21 cellular contexts compared by ENCODE assay signal in the genomic region with DNA sequence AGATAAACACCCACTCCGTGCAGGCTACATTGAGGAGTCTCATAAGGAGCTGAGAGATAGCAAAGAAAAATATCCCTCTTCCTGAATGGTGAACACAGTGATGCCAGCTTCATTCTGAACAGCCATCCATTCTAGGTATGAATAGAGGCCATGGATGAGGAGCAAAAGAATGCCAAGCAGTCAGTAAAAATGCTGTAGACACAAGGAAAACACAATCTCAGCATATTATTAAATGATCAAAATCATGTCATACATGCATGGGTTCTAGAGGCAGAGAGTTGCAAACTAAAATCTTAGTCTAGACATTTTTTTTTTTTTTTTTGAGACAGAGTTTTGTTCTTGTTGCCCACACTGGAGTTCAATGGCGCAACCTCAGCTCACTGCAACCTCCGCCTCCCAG.
DNase-seq lines count a peak whose midpoint lies in the region; ATAC-seq, FAIRE-seq and TF ChIP-seq lines count a peak whose summit lies in the region.
"Had no signal": no experiment of that assay in that cellular context is flagged by ENCODE, and none has a peak within 500 bp of the region (broad histone marks: within the 10 kb centered on the region; RNA-seq: fewer than 3 reads in every experiment).

No MANE protein-coding gene starts in this region.

- H3K4me3 ChIP-seq in HepG2 (replicated peaks in 1 of 3; ENCODE audit: insufficient read depth in 1 of 3, low read depth in 2 of 3, low read length in 3 of 3): no peak overlapping the region
- no peak overlapping the region for H3K4me3 ChIP-seq in right lobe of liver
- H3K4me3 ChIP-seq in Panc1 (ENCODE audit: low read depth in 2 of 2, low read length in 2 of 2): no peak overlapping the region
- no peak overlapping the region for H3K4me3 ChIP-seq in keratinocyte (ENCODE audit: control insufficient read depth in 2 of 3, extremely low read depth in 1 of 3, insufficient read depth in 2 of 3, low read depth in 1 of 3, low read length in 3 of 3)
- H3K4me3 ChIP-seq: BLaER1 had no signal

- intact Hi-C loops in HepG2 (cut with micrococcal nuclease; ENCODE audit: unreplicated experiment) (no loop called here), right lobe of liver (cut with DNase I) (no loop called here), Panc1 (cut with micrococcal nuclease; ENCODE audit: unreplicated experiment) (no loop called here)

- no peak for DNase-seq in HepG2 (ENCODE audit: low spot score)
- DNase-seq in right lobe of liver: no peak
- no peak for DNase-seq in Panc1 (ENCODE audit: low read depth, low spot score)
- no peak for DNase-seq in keratinocyte (ENCODE audit: low read depth, low spot score)
- DNase-seq in epidermal melanocyte (ENCODE audit: insufficient read length, low spot score): no peak
- DNase-seq in DMS114 treated with DMSO at 0.1 percent for 48 hours (lab: John Stamatoyannopoulos, UW; ENCODE audit: unreplicated experiment): no peak
- no peak for DNase-seq in pons (ENCODE audit: low spot score)
- DNase-seq: ACHN; BE2C; C1 segment of cervical spinal cord; CD4-positive, alpha-beta memory T cell; CD4-positive, CD25-positive, alpha-beta regulatory T cell; CD8-positive, alpha-beta memory T cell; COR-L47; DMS 273 treated with DMSO at 0.1 percent for 48 hours; DMS79 treated with DMSO at 0.1 percent for 48 hours; GF-D8 had no signal

- 97% methylated on average over 3 of the region's 3 CpGs for WGBS in HepG2 (ENCODE audit: low lambda C conversion rate)
- WGBS in right lobe of liver (ENCODE audit: insufficient coverage, low coverage, low lambda C conversion rate, missing lambda C conversion rate): 70% methylated on average over 3 of the region's 3 CpGs

- POLR2A ChIA-PET in HepG2 (lab: Yijun Ruan, JAX): interaction anchor here (0.8 to 2.9 kb wide), 4 partner anchors 11 to 313 kb away, joined by 3 to 9 read pairs (median 4); partner anchors contain the start of gene SOX9
- POLR2A ChIA-PET in Panc1 (lab: Charles Lee): interaction anchor here (0.7 kb wide), 1 partner anchor 38 kb away, joined by 3 read pairs; no protein-coding TSS in a partner anchor

- peaks cover 5% of the 10 kb centered on the region for H3K9me1 ChIP-seq in keratinocyte (ENCODE audit: control insufficient read depth, extremely low read depth, insufficient read depth, low read length)

- ATAC-seq in HepG2 (no peak), right lobe of liver (no peak), Panc1 (no peak)

- H3K9ac ChIP-seq in HepG2 (ENCODE audit: insufficient read depth, low read depth, low read length): no peak overlapping the region
- no peak overlapping the region for H3K9ac ChIP-seq in keratinocyte (ENCODE audit: control insufficient read depth, extremely low read depth, insufficient read depth, low read length)
- H3K9ac ChIP-seq: BLaER1 had no signal

- H3K27me3 ChIP-seq in HepG2 (ENCODE audit: control insufficient read depth in 1 of 2, insufficient read depth in 2 of 2, low read length in 2 of 2): no peaks in the 10 kb centered on the region
- H3K27me3 ChIP-seq in right lobe of liver: no peaks in the 10 kb centered on the region
- no peaks in the 10 kb centered on the region for H3K27me3 ChIP-seq in Panc1 (ENCODE audit: control insufficient read depth, insufficient read depth, low read length)
- H3K27me3 ChIP-seq in keratinocyte (ENCODE audit: control insufficient read depth, extremely low read depth, insufficient read depth, low read length): no peaks in the 10 kb centered on the region
- H3K27me3 ChIP-seq: BE2C, BLaER1 had no signal

- H3K4me1 ChIP-seq in HepG2 (ENCODE audit: insufficient read depth, low read length): peaks cover 96% of the 10 kb centered on the region
- no peaks in the 10 kb centered on the region for H3K4me1 ChIP-seq in right lobe of liver
- peaks cover 98% of the 10 kb centered on the region for H3K4me1 ChIP-seq in Panc1 (ENCODE audit: control insufficient read depth, insufficient read depth, low read length)
- peaks cover 24% of the 10 kb centered on the region for H3K4me1 ChIP-seq in keratinocyte (ENCODE audit: control insufficient read depth, extremely low read depth, insufficient read depth, low read length)

- no peak for TF ChIP-seq EP300 in HepG2 (IDR thresholded peaks at IDR 0.05; ENCODE audit: low read depth in 2 of 2, low read length in 2 of 2)
- no peak for TF ChIP-seq EP300 in HepG2 (CRISPR knock-in tag; IDR thresholded peaks at IDR 0.05; ENCODE audit: borderline replicate concordance)

- no peak for TF ChIP-seq RAD21 in HepG2 (CRISPR knock-in tag; IDR thresholded peaks at IDR 0.05)

- H3K9me3 ChIP-seq in HepG2 (ENCODE audit: low read length) (no peaks in the 10 kb centered on the region), right lobe of liver (no peaks in the 10 kb centered on the region), Panc1 (ENCODE audit: control insufficient read depth, insufficient read depth, low read depth, low read length) (no peaks in the 10 kb centered on the region), keratinocyte (ENCODE audit: control insufficient read depth, low read depth, low read length) (no peaks in the 10 kb centered on the region)
- H3K9me3 ChIP-seq: BE2C had no signal

- no peaks in the 10 kb centered on the region for H3K36me3 ChIP-seq in HepG2 (replicated peaks in 1 of 2; ENCODE audit: control insufficient read depth in 1 of 2, insufficient read depth in 2 of 2, low read length in 2 of 2)
- no peaks in the 10 kb centered on the region for H3K36me3 ChIP-seq in right lobe of liver
- no peaks in the 10 kb centered on the region for H3K36me3 ChIP-seq in Panc1 (ENCODE audit: control insufficient read depth, insufficient read depth, low read length)
- H3K36me3 ChIP-seq in keratinocyte (ENCODE audit: control insufficient read depth in 2 of 2, extremely low read depth in 1 of 2, insufficient read depth in 2 of 2, low read length in 2 of 2): peaks cover 0 to 2% of the 10 kb centered on the region in 2 experiments
- H3K36me3 ChIP-seq: BE2C, BLaER1 had no signal

- TF ChIP-seq POLR2A in HepG2 (IDR thresholded peaks at IDR 0.05; ENCODE audit: insufficient read depth in 1 of 2, low read depth in 2 of 2, low read length in 2 of 2) (no peak), right lobe of liver (IDR thresholded peaks at IDR 0.05) (no peak)

- dilution Hi-C loops in keratinocyte (cut with MboI; ENCODE audit: extremely low pct_ligation_motif_present, low sequenced_read_pairs): no loop called here

- FAIRE-seq in HepG2 (lab: Jason Lieb, UNC): no peak
- peak; percentile 52 for FAIRE-seq in keratinocyte (lab: Jason Lieb, UNC)
- FAIRE-seq: G401.6, GM12891, GM18507 had no signal

- H3K79me2 ChIP-seq in HepG2 (ENCODE audit: insufficient read depth, low read length): peaks cover 94% of the 10 kb centered on the region
- peaks cover 93% of the 10 kb centered on the region for H3K79me2 ChIP-seq in keratinocyte (ENCODE audit: control insufficient read depth, insufficient read depth, low read length)

- CTCF ChIA-PET in HepG2 (lab: Yijun Ruan, JAX; ENCODE audit: low intra/inter-chr PET ratio, low total read pairs) (no interaction called here), Panc1 (lab: Charles Lee) (interaction anchor here (0.7 kb wide), 1 partner anchor 88 kb away, joined by 5 read pairs; no protein-coding TSS in a partner anchor)

- no peak overlapping the region for H3K27ac ChIP-seq in HepG2 (ENCODE audit: extremely low read length, insufficient read depth, low read length)
- H3K27ac ChIP-seq in right lobe of liver: no peak overlapping the region
- peak overlapping the region; percentile 78 for H3K27ac ChIP-seq in Panc1 (ENCODE audit: low read length)
- no peak overlapping the region for H3K27ac ChIP-seq in keratinocyte (ENCODE audit: control insufficient read depth, insufficient read depth, low read length)
- H3K27ac ChIP-seq: BLaER1 had no signal

- H4K20me1 ChIP-seq in HepG2 (ENCODE audit: insufficient read depth, low read length) (no peaks in the 10 kb centered on the region), keratinocyte (ENCODE audit: control insufficient read depth, extremely low read depth, insufficient read depth, low read length) (peaks cover 12% of the 10 kb centered on the region)
- H4K20me1 ChIP-seq: BLaER1 had no signal

- TF ChIP-seq CTCF in HepG2 (CRISPR knock-in tag; IDR thresholded peaks at IDR 0.05): no peak
- TF ChIP-seq CTCF in right lobe of liver (IDR thresholded peaks at IDR 0.05): no peak
- TF ChIP-seq CTCF in Panc1 (IDR thresholded peaks at IDR 0.05): no peak
- TF ChIP-seq CTCF in keratinocyte (optimal IDR thresholded peaks at IDR 0.05 in 1 of 3, IDR thresholded peaks at IDR 0.05 in 1 of 3, conservative IDR thresholded peaks at IDR 0.05 in 1 of 3; ENCODE audit: extremely low read depth in 1 of 3, insufficient read depth in 2 of 3, low read length in 3 of 3): no peak

- H3K4me2 ChIP-seq in HepG2 (ENCODE audit: low read depth, low read length) (no peak overlapping the region), keratinocyte (ENCODE audit: control insufficient read depth, extremely low read depth, insufficient read depth, low read depth, low read length) (no peak overlapping the region)
- H3K4me2 ChIP-seq: BLaER1 had no signal

- in situ Hi-C loops in HepG2 (cut with HindIII; ENCODE audit: extremely low pct_ligation_motif_present, low pct_unique_long_range_greater_than_20kb) (no loop called here), Panc1 (cut with HindIII; ENCODE audit: low pct_unique_long_range_greater_than_20kb, low sequenced_read_pairs) (no loop called here)

- BruUV-seq in HepG2 (replicated peaks; lab: Mats Ljungman, UMichigan) (no TSS peak), Panc1 (replicated peaks; lab: Mats Ljungman, UMichigan) (no TSS peak)

- H2AFZ ChIP-seq in HepG2 (ENCODE audit: low read length) (no peak overlapping the region), keratinocyte (ENCODE audit: control insufficient read depth, low read length) (no peak overlapping the region)

TF ChIP-seq in HepG2, 621 proteins besides CTCF, POLR2A, EP300 and RAD21:
- TF ChIP-seq MAFK (conservative IDR thresholded peaks at IDR 0.05 in 1 of 2, IDR thresholded peaks at IDR 0.05 in 1 of 2; ENCODE audit: low read length in 2 of 2) (peak; percentile 35 to 50; a peak in 3 of 4 replicates), MAFF (IDR thresholded peaks at IDR 0.05; ENCODE audit: low read depth, low read length) (peak; percentile 42; the same call in 1 of the 2 replicates), E2F1 (CRISPR knock-in tag; IDR thresholded peaks at IDR 0.05) (no peak)
TF ChIP-seq in HepG2: peak in this region for 2.
